Comparison of ENCODE assay signal across 27 cellular contexts in genomic region chr2:54416938-54417337, GRCh38. TPM values are rescaled to one million over a fixed set of nuclear protein-coding genes. Genes with fewer than 3 reads are reported as not detected.
DNase-seq lines count a peak whose midpoint lies in the region; ATAC-seq, FAIRE-seq and TF ChIP-seq lines count a peak whose summit lies in the region.
"Had no signal": no experiment of that assay in that cellular context is flagged by ENCODE, and none has a peak within 500 bp of the region (broad histone marks: within the 10 kb centered on the region; RNA-seq: fewer than 3 reads in every experiment).

No MANE protein-coding gene starts in this region.

- H3K36me3 Mint-ChIP-seq in endothelial cell (ENCODE audit: low read depth, unreplicated experiment), result no peaks in the 10 kb centered on the region
- H3K36me3 Mint-ChIP-seq: activated naive CD8-positive, alpha-beta T cell had no signal

- H3K36me3 ChIP-seq in lung (ENCODE audit: control insufficient read depth in 2 of 2, insufficient read depth in 2 of 2, low read length in 2 of 2), result no peaks in the 10 kb centered on the region
- no peaks in the 10 kb centered on the region for H3K36me3 ChIP-seq in spleen
- H3K36me3 ChIP-seq in small intestine (ENCODE audit: control insufficient read depth in 2 of 2, insufficient read depth in 2 of 2, low read length in 2 of 2), result no peaks in the 10 kb centered on the region
- H3K36me3 ChIP-seq: cardiac muscle cell, MG63, neutrophil had no signal

- H3K4me3 Mint-ChIP-seq in endothelial cell (ENCODE audit: unreplicated experiment), result peak overlapping the region; percentile 22
- H3K4me3 Mint-ChIP-seq: activated CD8-positive, alpha-beta T cell treated with anti-CD3 and anti-CD28 coated beads, Interleukin-2, amount 10 ng/mL, durations not matched to agents 7 days and 5 days; activated naive CD8-positive, alpha-beta T cell; T-helper 1 cell treated with Interleukin-12 subunit alpha and Interleukin-12 subunit beta and Interleukin-4 antibody, amounts not matched to agents 30 μg/mL and 1 μg/mL, for 36 hours had no signal

- no peak for ATAC-seq in lung (ENCODE audit: insufficient read depth, low FRiP score)
- ATAC-seq in HG03439 (IDR thresholded peaks at IDR 0.05; ENCODE audit: unreplicated experiment), result no peak
- ATAC-seq: activated CD8-positive, alpha-beta T cell treated with anti-CD3 and anti-CD28 coated beads, Interleukin-2, amount 10 ng/mL, durations not matched to agents 7 days and 5 days had no signal

- intact Hi-C loops in spleen (cut with DNase I; ENCODE audit: low total_unique reads), result no loop called here

- H3K27ac Mint-ChIP-seq in endothelial cell (ENCODE audit: unreplicated experiment), result peak overlapping the region; percentile 96
- H3K27ac Mint-ChIP-seq: activated CD8-positive, alpha-beta T cell treated with anti-CD3 and anti-CD28 coated beads, Interleukin-2, amount 10 ng/mL, durations not matched to agents 7 days and 5 days; activated naive CD8-positive, alpha-beta T cell; activated T-helper 2 cell treated with anti-CD3 and anti-CD28 coated beads, Interferon-gamma antibody, Interleukin-2, Interleukin-4, amounts not matched to agents 10 μg/mL and 5 μg/mL and 100 μg/mL, durations not matched to agents 14 hours and 24 hours and 36 hours; T-helper 1 cell treated with Interleukin-12 subunit alpha and Interleukin-12 subunit beta and Interleukin-4 antibody, amounts not matched to agents 30 μg/mL and 1 μg/mL, for 36 hours had no signal

- DNase-seq in endothelial cell (ENCODE audit: low spot score), result no peak
- DNase-seq in lung (ENCODE audit: low spot score), result no peak
- DNase-seq in spleen, result no peak
- no peak for DNase-seq in stimulated activated CD4-positive, alpha-beta T cell treated with anti-CD3 and anti-CD28 coated beads, Interleukin-4, amount 100 ng/mL, for 24 hours
- no peak for DNase-seq in activated gamma-delta T cell (lab: John Stamatoyannopoulos, UW)
- DNase-seq in small intestine, result no peak
- DNase-seq: activated CD8-positive, alpha-beta T cell treated with anti-CD3 and anti-CD28 coated beads, Interleukin-2, amount 10 ng/mL, durations not matched to agents 7 days and 5 days; anterior cingulate cortex; C1 segment of cervical spinal cord; COR-L47; cortex of kidney; DMS79; MG63; NCI-H1417; NCI-H2081; NCI-H774; stimulated activated CD4-positive, alpha-beta T cell treated with anti-CD3 and anti-CD28 coated beads, Interleukin-2, amount 100 ng/mL, for 24 hours had no signal

- H3K4me1 Mint-ChIP-seq in endothelial cell (ENCODE audit: unreplicated experiment), result peaks cover 49% of the 10 kb centered on the region

- H3K4me3 ChIP-seq in lung (no peak overlapping the region), spleen (no peak overlapping the region), small intestine (ENCODE audit: low read depth in 1 of 2, low read length in 2 of 2) (no peak overlapping the region)
- H3K4me3 ChIP-seq: cardiac muscle cell, MG63, skin epidermis had no signal

- no peak for TF ChIP-seq CTCF in VCaP (conservative IDR thresholded peaks at IDR 0.05)
- TF ChIP-seq CTCF in endothelial cell (IDR thresholded peaks at IDR 0.05; ENCODE audit: unreplicated experiment), result no peak
- no peak for TF ChIP-seq CTCF in lung (IDR thresholded peaks at IDR 0.05; ENCODE audit: control extremely low read depth, extremely low read depth)
- TF ChIP-seq CTCF in spleen (IDR thresholded peaks at IDR 0.05 in 8 of 11, conservative IDR thresholded peaks at IDR 0.05 in 3 of 11), result no peak

- TF ChIP-seq POLR2A in spleen (IDR thresholded peaks at IDR 0.05), result no peak

- H3K9me3 ChIP-seq in lung (ENCODE audit: control insufficient read depth in 2 of 2, insufficient read depth in 1 of 2, low read length in 1 of 2), result no peaks in the 10 kb centered on the region
- H3K9me3 ChIP-seq in spleen, result no peaks in the 10 kb centered on the region
- no peaks in the 10 kb centered on the region for H3K9me3 ChIP-seq in small intestine (ENCODE audit: control insufficient read depth, low read depth)
- H3K9me3 ChIP-seq: MG63, neutrophil had no signal

- H3K27me3 ChIP-seq in lung (ENCODE audit: control insufficient read depth, insufficient read depth), result no peaks in the 10 kb centered on the region
- peaks cover 0 to 12% (median 0%) of the 10 kb centered on the region in 7 donors for H3K27me3 ChIP-seq in spleen (replicated peaks in 1 of 7)
- H3K27me3 ChIP-seq in small intestine (ENCODE audit: control insufficient read depth in 2 of 2, insufficient read depth in 2 of 2, low read length in 2 of 2), result no peaks in the 10 kb centered on the region
- H3K27me3 ChIP-seq: cardiac muscle cell, MG63 had no signal

- H3K27me3 Mint-ChIP-seq in endothelial cell (ENCODE audit: unreplicated experiment), result peaks cover 2% of the 10 kb centered on the region

- 71 to 83% methylated on average over 1 of the region's 1 CpG for WGBS in lung, 2 donors
- 59 to 76% (median 69%) methylated on average over 1 of the region's 1 CpG for WGBS in spleen, 5 donors
- WGBS in small intestine, 3 donors, result 70 to 90% (median 77%) methylated on average over 1 of the region's 1 CpG

- no peaks in the 10 kb centered on the region for H3K9me3 Mint-ChIP-seq in endothelial cell (ENCODE audit: unreplicated experiment)
- H3K9me3 Mint-ChIP-seq: activated T-helper 2 cell treated with anti-CD3 and anti-CD28 coated beads, Interferon-gamma antibody, Interleukin-2, Interleukin-4, amounts not matched to agents 10 μg/mL and 5 μg/mL and 100 μg/mL, durations not matched to agents 14 hours and 24 hours and 36 hours; T-helper 1 cell treated with Interleukin-12 subunit alpha and Interleukin-12 subunit beta and Interleukin-4 antibody, amounts not matched to agents 30 μg/mL and 1 μg/mL, for 36 hours had no signal

- H3K4me1 ChIP-seq in lung (ENCODE audit: control insufficient read depth in 2 of 2, insufficient read depth in 2 of 2, low read length in 2 of 2), result peaks cover 4 to 8% of the 10 kb centered on the region in 2 donors
- H3K4me1 ChIP-seq in spleen, result peaks cover 0 to 37% (median 14%) of the 10 kb centered on the region in 6 donors
- no peaks in the 10 kb centered on the region for H3K4me1 ChIP-seq in small intestine (ENCODE audit: control insufficient read depth in 2 of 2, insufficient read depth in 1 of 2, low read depth in 1 of 2, low read length in 1 of 2)

- H3K27ac ChIP-seq in VCaP (peak overlapping the region; percentile 60), lung (ENCODE audit: low read depth in 1 of 2, low read length in 1 of 2) (peak overlapping the region; percentile 79 to 83), spleen (peak overlapping the region; percentile 28 to 86 (median 68)), small intestine (ENCODE audit: low read depth in 1 of 2, low read length in 1 of 2) (peak overlapping the region in 1 of 2 donors; percentile 11)
- H3K27ac ChIP-seq: neutrophil had no signal

- no peak for FAIRE-seq in small intestine (lab: Jason Lieb, UNC)
- FAIRE-seq: TTC549, urothelium cell line had no signal

RNA-seq across cellular contexts. Expression of gene SPTBN1, which starts 39.2 kb away (rescaled TPM):
- 983 TPM for total RNA-seq in endothelial cell (ENCODE audit: unreplicated experiment)
- 100 to 1,000 TPM; 431 to 715 TPM for total RNA-seq in lung
- polyA plus RNA-seq in lung, result 100 to 1,000 TPM in 1 of 2 donors, 10 to 100 TPM in 1; 89.4 to 120 TPM
- 100 to 1,000 TPM; 223 to 352 (median 318) TPM for total RNA-seq in spleen
- 10 to 100 TPM; 32.7 to 43.8 (median 41.4) TPM for polyA plus RNA-seq in spleen
- 10 to 100 TPM; 27.1 to 69.8 (median 32.4) TPM for polyA plus RNA-seq in small intestine
